Comparison of ENCODE assay signal across 22 cellular contexts in the genomic region with DNA sequence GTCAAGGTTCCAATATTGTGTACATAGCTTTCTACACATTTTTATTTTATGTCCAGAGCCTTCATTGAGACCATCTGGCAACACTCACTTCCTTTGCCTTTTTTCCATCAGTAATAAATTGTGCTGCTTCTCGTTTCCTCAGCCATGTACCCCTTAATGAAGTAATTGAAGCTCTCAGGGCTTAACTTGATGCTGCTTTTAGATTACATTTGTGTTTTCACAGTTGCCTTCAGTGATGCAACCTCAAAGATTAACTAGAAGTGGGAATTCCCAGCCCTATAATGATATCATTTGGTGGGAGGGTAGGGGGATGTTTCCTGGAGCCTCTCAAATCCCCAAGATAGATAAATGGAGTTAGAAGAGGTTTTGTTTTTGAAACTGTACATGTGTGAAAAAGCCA.
A peak's percentile ranks its signal among the peaks of the same experiment; 100 is the strongest.
DNase-seq lines count a peak whose midpoint lies in the region; ATAC-seq and TF ChIP-seq lines count a peak whose summit lies in the region.
"Had no signal": no experiment of that assay in that cellular context is flagged by ENCODE, and none has a peak within 500 bp of the region (broad histone marks: within the 10 kb centered on the region; RNA-seq: fewer than 3 reads in every experiment).

No MANE protein-coding gene starts in this region.

- no peak overlapping the region for H3K4me2 ChIP-seq in OCI-LY7 (ENCODE audit: low read length)

- H3K27me3 ChIP-seq in A673 (replicated peaks; ENCODE audit: insufficient read depth, low read depth, low read length, poor library complexity): no peaks in the 10 kb centered on the region
- no peaks in the 10 kb centered on the region for H3K27me3 ChIP-seq in foreskin keratinocyte
- H3K27me3 ChIP-seq: cardiac muscle cell, heart right ventricle had no signal

- POLR2A ChIA-PET in A673 (lab: Charles Lee; ENCODE audit: low non-redundant PET) (interaction anchor here (0.7 kb wide), 1 partner anchor 233 kb away, joined by 5 read pairs; no protein-coding TSS in a partner anchor), OCI-LY7 (lab: Charles Lee) (no interaction called here)

- no peaks in the 10 kb centered on the region for H3K9me2 ChIP-seq in OCI-LY7 (ENCODE audit: insufficient read depth, low read length)

- no peaks in the 10 kb centered on the region for H4K20me1 ChIP-seq in OCI-LY7 (ENCODE audit: insufficient read depth, low read length)

- no peak overlapping the region for H2AFZ ChIP-seq in OCI-LY7 (ENCODE audit: low read length)

- no peaks in the 10 kb centered on the region for H3K36me3 ChIP-seq in A673 (ENCODE audit: insufficient read depth, low read length, poor library complexity, severe bottlenecking)
- H3K36me3 ChIP-seq in OCI-LY7 (ENCODE audit: insufficient read depth, low read length): no peaks in the 10 kb centered on the region
- H3K36me3 ChIP-seq: cardiac muscle cell, heart right ventricle had no signal

- ATAC-seq in GM21423 (IDR thresholded peaks at IDR 0.05; ENCODE audit: unreplicated experiment): no peak
- ATAC-seq in foreskin keratinocyte: no peak
- ATAC-seq: activated T-cell treated with anti-CD3 and anti-CD28 coated beads, Interleukin-2, amount 50 U/mL, for 72 hours; heart right ventricle; HepG2; left ventricle myocardium superior; PC-3; stimulated activated memory B cell treated with anti-CD40 and anti-IgM and Interleukin-4, amounts not matched to agents 10 μg/mL and 1 μg/mL and 100 μg/mL, for 72 hours had no signal

- H3K4me3 ChIP-seq in A673 (ENCODE audit: low read depth, low read length, poor library complexity, severe bottlenecking) (no peak overlapping the region), OCI-LY7 (ENCODE audit: low read depth, low read length, poor library complexity, severe bottlenecking) (no peak overlapping the region)
- H3K4me3 ChIP-seq: cardiac muscle cell, heart right ventricle, skin epidermis had no signal

- TF ChIP-seq CTCF in A673 (conservative IDR thresholded peaks at IDR 0.05; ENCODE audit: low read depth, low read length): no peak
- no peak for TF ChIP-seq CTCF in OCI-LY7 (conservative IDR thresholded peaks at IDR 0.05; ENCODE audit: low read length)
- TF ChIP-seq CTCF in foreskin keratinocyte (conservative IDR thresholded peaks at IDR 0.05): no peak

- intact Hi-C loops in A673 (cut with micrococcal nuclease; ENCODE audit: unreplicated experiment): no loop called here
- intact Hi-C loops in OCI-LY7 (cut with micrococcal nuclease; ENCODE audit: unreplicated experiment): no loop called here

- CTCF ChIA-PET in A673 (lab: Charles Lee) (no interaction called here), OCI-LY7 (lab: Charles Lee; ENCODE audit: unreplicated experiment) (no interaction called here)

- H3K27ac ChIP-seq in A673 (ENCODE audit: low read depth, low read length, poor library complexity, severe bottlenecking) (no peak overlapping the region), OCI-LY7 (ENCODE audit: low read depth, low read length, poor library complexity, severe bottlenecking) (no peak overlapping the region), foreskin keratinocyte (no peak overlapping the region)
- H3K27ac ChIP-seq: cardiac muscle cell, heart right ventricle, HL-60, skin epidermis had no signal

- no peaks in the 10 kb centered on the region for H3K79me2 ChIP-seq in OCI-LY7 (ENCODE audit: insufficient read depth, low read depth, low read length)

- peaks cover 13% of the 10 kb centered on the region for H3K4me1 ChIP-seq in A673 (ENCODE audit: insufficient read depth, low read length, poor library complexity, severe bottlenecking)
- no peaks in the 10 kb centered on the region for H3K4me1 ChIP-seq in OCI-LY7 (ENCODE audit: insufficient read depth, low read length, poor library complexity, severe bottlenecking)
- H3K4me1 ChIP-seq in foreskin keratinocyte: no peaks in the 10 kb centered on the region
- H3K4me1 ChIP-seq: heart right ventricle had no signal

- peak; percentile 71 for DNase-seq in A673 (ENCODE audit: low spot score)
- peak in 2 of 3 experiments; percentile 23 to 68 for DNase-seq in NCI-H1417 (lab: John Stamatoyannopoulos, UW)
- DNase-seq in NCI-H82 treated with DMSO at 0.1 percent for 48 hours (lab: John Stamatoyannopoulos, UW; ENCODE audit: unreplicated experiment): peak; percentile 82
- DNase-seq in glomerular visceral epithelial cell (ENCODE audit: extremely low spot score): peak; percentile 1
- no peak for DNase-seq in OCI-LY7 (ENCODE audit: low spot score)
- DNase-seq in foreskin keratinocyte: no peak
- DNase-seq in kidney tubule cell (ENCODE audit: low spot score): no peak
- DNase-seq: activated naive CD4-positive, alpha-beta T cell treated with anti-CD3 and anti-CD28 coated beads for 36 hours; activated T-cell treated with anti-CD3 and anti-CD28 coated beads, Interleukin-2, amount 50 U/mL, for 72 hours; heart right ventricle; left ventricle myocardium superior; NCI-H526; PC-3; SHP77 treated with DMSO at 0.1 percent for 48 hours; stimulated activated CD4-positive, alpha-beta T cell treated with anti-CD3 and anti-CD28 coated beads, Interleukin-2, amount 100 ng/mL, for 24 hours; T-helper 1 cell had no signal

- H3K9me3 ChIP-seq in A673 (ENCODE audit: low read depth, low read length, poor library complexity, severe bottlenecking) (no peaks in the 10 kb centered on the region), OCI-LY7 (ENCODE audit: low read length) (no peaks in the 10 kb centered on the region)

- BruUV-seq in A673 (replicated peaks; lab: Mats Ljungman, UMichigan): no TSS peak
- no TSS peak for BruUV-seq in OCI-LY7 (replicated peaks; lab: Mats Ljungman, UMichigan)

Comparison
In these comparisons a context has a peak if more than half of its experiments do, and no peak if none do; other contexts are left out.
1. DNase-seq: peak in A673 (single experiment), NCI-H1417 (2 of 3), NCI-H82 treated with DMSO at 0.1 percent for 48 hours (single experiment) and glomerular visceral epithelial cell (single experiment); none in OCI-LY7 (single experiment), foreskin keratinocyte (0 of 2) and kidney tubule cell (single experiment).